10 cellular contexts compared by ENCODE assay signal in the genomic region with DNA sequence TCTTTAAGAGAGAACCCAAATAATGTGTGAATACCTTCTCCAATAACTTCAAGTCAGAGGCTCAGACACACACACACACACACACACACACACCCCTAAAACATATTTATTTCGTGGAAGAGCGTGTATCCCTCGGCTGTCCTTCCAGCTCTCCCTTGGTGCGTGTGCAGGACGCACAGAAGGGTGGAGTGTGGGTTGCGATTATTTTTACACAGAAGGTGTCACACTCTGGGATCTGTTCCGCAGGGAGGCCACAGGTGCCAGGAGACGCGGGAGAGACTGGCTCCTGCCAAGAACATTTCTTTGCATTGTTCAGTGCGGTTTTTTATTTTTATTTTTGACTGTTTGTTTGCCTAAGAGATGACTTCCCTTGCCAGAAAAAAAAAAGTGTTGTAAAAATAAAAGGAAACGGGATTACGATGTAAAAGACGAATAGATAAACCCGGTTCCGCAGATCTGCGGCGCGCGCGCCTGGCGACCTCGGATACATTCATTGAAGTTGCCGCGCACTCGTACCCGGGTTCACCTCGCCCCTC. TPM values are rescaled to one million over a fixed set of nuclear protein-coding genes. Genes with fewer than 3 reads are reported as not detected.
DNase-seq lines count a peak whose midpoint lies in the region; ATAC-seq, FAIRE-seq and TF ChIP-seq lines count a peak whose summit lies in the region.
"Had no signal": no experiment of that assay in that cellular context is flagged by ENCODE, and none has a peak within 500 bp of the region (broad histone marks: within the 10 kb centered on the region; RNA-seq: fewer than 3 reads in every experiment).

No MANE protein-coding gene starts in this region.

- H3K4me1 Mint-ChIP-seq in brain (peaks cover 31% of the 10 kb centered on the region), naive B cell (peaks cover 25 to 33% (median 31%) of the 10 kb centered on the region in 3 donors)

- no peak overlapping the region for H3K27ac Mint-ChIP-seq in brain
- peak overlapping the region in 1 of 6 donors; percentile 27 for H3K27ac Mint-ChIP-seq in naive B cell

- FAIRE-seq in A549 (lab: Jason Lieb, UNC): no peak
- FAIRE-seq: colon had no signal

- H3K9me3 Mint-ChIP-seq in brain (peaks cover 0 to 7% (median 2%) of the 10 kb centered on the region in 5 experiments), naive B cell (peaks cover 0 to 10% (median 2%) of the 10 kb centered on the region in 7 donors)

- peaks cover 3% of the 10 kb centered on the region; the same call in 1 of the 3 replicates for H3K9me3 ChIP-seq in A549
- H3K9me3 ChIP-seq: transverse colon had no signal

- H3K4me1 ChIP-seq in A549: peaks cover 11% of the 10 kb centered on the region; the same call in 2 of the 3 replicates

- DNase-seq in A549 (ENCODE audit: low read depth in 1 of 2, low spot score in 1 of 2): no peak
- DNase-seq in GM20000 (ENCODE audit: low spot score): peak; percentile 25
- DNase-seq in naive B cell: no peak
- DNase-seq in NCI-H2107 treated with DMSO at 0.1 percent for 48 hours (lab: John Stamatoyannopoulos, UW; ENCODE audit: unreplicated experiment): no peak
- no peak for DNase-seq in posterior vena cava (ENCODE audit: low spot score)
- DNase-seq in AG08396 (ENCODE audit: low spot score): no peak

- CTCF ChIA-PET in A549 (lab: Yijun Ruan, JAX): no interaction called here

- no peak for TF ChIP-seq RAD21 in A549 (conservative IDR thresholded peaks at IDR 0.05 in 1 of 2, IDR thresholded peaks at IDR 0.05 in 1 of 2)

- TF ChIP-seq EP300 in A549 (IDR thresholded peaks at IDR 0.05): no peak

- no peak overlapping the region for H3K4me3 ChIP-seq in A549

- peaks cover 100% of the 10 kb centered on the region for H3K27me3 Mint-ChIP-seq in brain
- peaks cover 61 to 93% (median 80%) of the 10 kb centered on the region in 3 donors for H3K27me3 Mint-ChIP-seq in naive B cell

- WGBS in A549 (ENCODE audit: missing lambda C conversion rate): 95% methylated on average over 27 of the region's 27 CpGs

- TF ChIP-seq CTCF in A549 (IDR thresholded peaks at IDR 0.05) (no peak), GM20000 (IDR thresholded peaks at IDR 0.05; ENCODE audit: extremely low read depth, missing control alignments) (no peak), brain (conservative IDR thresholded peaks at IDR 0.05) (peak in 1 of 2 experiments; percentile 20)

- ATAC-seq in A549 (no peak), naive B cell (ENCODE audit: low read depth in 2 of 2) (no peak), GM19035 (IDR thresholded peaks at IDR 0.05; ENCODE audit: unreplicated experiment) (no peak)

- H3K4me3 Mint-ChIP-seq in brain (peak overlapping the region; percentile 80 to 89 (median 85)), naive B cell (peak overlapping the region; percentile 35 to 92 (median 82))

- H3K27ac ChIP-seq in A549: no peak overlapping the region
- H3K27ac ChIP-seq: transverse colon had no signal

- intact Hi-C loops in posterior vena cava (cut with DNase I): no loop called here

- POLR2A ChIA-PET in A549 (lab: Yijun Ruan, JAX): no interaction called here

- TF ChIP-seq POLR2A in A549 (IDR thresholded peaks at IDR 0.05; ENCODE audit: low read length): no peak

- no peaks in the 10 kb centered on the region for H3K36me3 Mint-ChIP-seq in brain
- H3K36me3 Mint-ChIP-seq in naive B cell: peaks cover 0 to 15% of the 10 kb centered on the region in 2 donors

- peak overlapping the region; percentile 83; the same call in 2 of the 3 replicates for H3K4me2 ChIP-seq in A549

TF ChIP-seq in A549, 52 proteins besides CTCF, POLR2A, EP300 and RAD21 (continues in another document):
- no peak for TF ChIP-seq RCOR1 (IDR thresholded peaks at IDR 0.05; ENCODE audit: low read depth, low read length)
- TF ChIP-seq RNF2 (IDR thresholded peaks at IDR 0.05; ENCODE audit: borderline replicate concordance, low read depth): no peak
- TF ChIP-seq CBX8 (IDR thresholded peaks at IDR 0.05): no peak
- TF ChIP-seq CEBPB (IDR thresholded peaks at IDR 0.05): no peak
- no peak for TF ChIP-seq ZC3H11A (IDR thresholded peaks at IDR 0.05)
- no peak for TF ChIP-seq HDAC2 (IDR thresholded peaks at IDR 0.05)
- TF ChIP-seq EHF (CRISPR knock-in tag; IDR thresholded peaks at IDR 0.05): no peak
- TF ChIP-seq TFCP2L1 (CRISPR knock-in tag; IDR thresholded peaks at IDR 0.05): no peak
- no peak for TF ChIP-seq NPAS2 (CRISPR knock-in tag; IDR thresholded peaks at IDR 0.05; ENCODE audit: borderline replicate concordance)
- no peak for TF ChIP-seq CHD4 (IDR thresholded peaks at IDR 0.05; ENCODE audit: borderline replicate concordance)
- TF ChIP-seq CBX2 (IDR thresholded peaks at IDR 0.05; ENCODE audit: borderline replicate concordance, low read depth): no peak
- TF ChIP-seq ESRRA (IDR thresholded peaks at IDR 0.05; ENCODE audit: borderline replicate concordance, low read length): no peak
- TF ChIP-seq, protein P1, sequence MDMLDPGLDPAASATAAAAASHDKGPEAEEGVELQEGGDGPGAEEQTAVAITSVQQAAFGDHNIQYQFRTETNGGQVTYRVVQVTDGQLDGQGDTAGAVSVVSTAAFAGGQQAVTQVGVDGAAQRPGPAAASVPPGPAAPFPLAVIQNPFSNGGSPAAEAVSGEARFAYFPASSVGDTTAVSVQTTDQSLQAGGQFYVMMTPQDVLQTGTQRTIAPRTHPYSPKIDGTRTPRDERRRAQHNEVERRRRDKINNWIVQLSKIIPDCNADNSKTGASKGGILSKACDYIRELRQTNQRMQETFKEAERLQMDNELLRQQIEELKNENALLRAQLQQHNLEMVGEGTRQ (IDR thresholded peaks at IDR 0.05): no peak
- TF ChIP-seq HOXB13 (CRISPR knock-in tag; IDR thresholded peaks at IDR 0.05; ENCODE audit: low read depth): no peak
- TF ChIP-seq FOXS1 (CRISPR knock-in tag; IDR thresholded peaks at IDR 0.05): no peak
- TF ChIP-seq, protein P2, sequence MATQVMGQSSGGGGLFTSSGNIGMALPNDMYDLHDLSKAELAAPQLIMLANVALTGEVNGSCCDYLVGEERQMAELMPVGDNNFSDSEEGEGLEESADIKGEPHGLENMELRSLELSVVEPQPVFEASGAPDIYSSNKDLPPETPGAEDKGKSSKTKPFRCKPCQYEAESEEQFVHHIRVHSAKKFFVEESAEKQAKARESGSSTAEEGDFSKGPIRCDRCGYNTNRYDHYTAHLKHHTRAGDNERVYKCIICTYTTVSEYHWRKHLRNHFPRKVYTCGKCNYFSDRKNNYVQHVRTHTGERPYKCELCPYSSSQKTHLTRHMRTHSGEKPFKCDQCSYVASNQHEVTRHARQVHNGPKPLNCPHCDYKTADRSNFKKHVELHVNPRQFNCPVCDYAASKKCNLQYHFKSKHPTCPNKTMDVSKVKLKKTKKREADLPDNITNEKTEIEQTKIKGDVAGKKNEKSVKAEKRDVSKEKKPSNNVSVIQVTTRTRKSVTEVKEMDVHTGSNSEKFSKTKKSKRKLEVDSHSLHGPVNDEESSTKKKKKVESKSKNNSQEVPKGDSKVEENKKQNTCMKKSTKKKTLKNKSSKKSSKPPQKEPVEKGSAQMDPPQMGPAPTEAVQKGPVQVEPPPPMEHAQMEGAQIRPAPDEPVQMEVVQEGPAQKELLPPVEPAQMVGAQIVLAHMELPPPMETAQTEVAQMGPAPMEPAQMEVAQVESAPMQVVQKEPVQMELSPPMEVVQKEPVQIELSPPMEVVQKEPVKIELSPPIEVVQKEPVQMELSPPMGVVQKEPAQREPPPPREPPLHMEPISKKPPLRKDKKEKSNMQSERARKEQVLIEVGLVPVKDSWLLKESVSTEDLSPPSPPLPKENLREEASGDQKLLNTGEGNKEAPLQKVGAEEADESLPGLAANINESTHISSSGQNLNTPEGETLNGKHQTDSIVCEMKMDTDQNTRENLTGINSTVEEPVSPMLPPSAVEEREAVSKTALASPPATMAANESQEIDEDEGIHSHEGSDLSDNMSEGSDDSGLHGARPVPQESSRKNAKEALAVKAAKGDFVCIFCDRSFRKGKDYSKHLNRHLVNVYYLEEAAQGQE (IDR thresholded peaks at IDR 0.05): no peak

RNA-seq across cellular contexts. Expression of a gene that starts 11.9 kb away (rescaled TPM):
- polyA plus RNA-seq in A549 (2011; rRNA removed) (1.6 and 1.8 TPM in 2 replicates), A549 (2017; fragmentation: RNase III; extraction: RNeasy Plus Mini Kit Qiagen cat#74134 plus additional on column Dnase treatment) (2.1 to 3.6 TPM (median 3.3 TPM) in 3 replicates), brain (ENCODE audit: insufficient read depth, low read depth, low replicate concordance) (6.8 TPM), naive B cell (ENCODE audit: low read depth in 6 of 6) (not detected)
- polyA plus RNA-seq in A549 (2012; cell fraction: cytosol; rRNA removed): 2.8 and 4.6 TPM in 2 replicates
- 11.1 and 11.3 TPM in 2 replicates for polyA plus RNA-seq in A549 (2012; cell fraction: nucleus; rRNA removed)
- polyA minus RNA-seq in A549 (2011; rRNA and poly(A)+ RNA removed): 0.78 and 0.87 TPM in 2 replicates
- total RNA-seq in posterior vena cava: 1 to 10 TPM in 1 of 2 donors, under 1 TPM in 1; 0.57 to 1.4 TPM
- total RNA-seq: transverse colon had no signal

RNA-seq across cellular contexts. Expression of a gene that starts 47.2 kb away (rescaled TPM):
- 1.9 and 3.2 TPM in 2 replicates for polyA plus RNA-seq in A549 (2011; rRNA removed)
- 2.1 and 2.2 TPM in 2 replicates for polyA plus RNA-seq in A549 (2012; cell fraction: cytosol; rRNA removed)
- polyA plus RNA-seq in A549 (2012; cell fraction: nucleus; rRNA removed): 25.8 and 27.3 TPM in 2 replicates
- 2.5 to 2.8 TPM (median 2.7 TPM) in 3 replicates for polyA plus RNA-seq in A549 (2017; fragmentation: RNase III; extraction: RNeasy Plus Mini Kit Qiagen cat#74134 plus additional on column Dnase treatment)
- 0.58 and 3.0 TPM in 2 replicates for polyA minus RNA-seq in A549 (2011; rRNA and poly(A)+ RNA removed)
- 2.4 TPM for polyA plus RNA-seq in brain (ENCODE audit: insufficient read depth, low read depth, low replicate concordance)
- polyA plus RNA-seq in naive B cell (ENCODE audit: low read depth in 6 of 6): not detected
- 1 to 10 TPM in 1 of 2 donors, under 1 TPM in 1; 0.48 to 1.4 TPM for total RNA-seq in posterior vena cava
- total RNA-seq: transverse colon had no signal

RNA-seq across cellular contexts. Expression of a gene that starts 52.8 kb away (rescaled TPM):
- polyA plus RNA-seq in A549 (2011; rRNA removed) (0.05 TPM in 1 of 2 replicates, not detected in the other), A549 (2017; fragmentation: RNase III; extraction: RNeasy Plus Mini Kit Qiagen cat#74134 plus additional on column Dnase treatment) (0.04 TPM in 1 of 3 replicates, not detected in the others), brain (ENCODE audit: insufficient read depth, low read depth, low replicate concordance) (0.39 TPM), naive B cell (ENCODE audit: low read depth in 6 of 6) (not detected)
- polyA plus RNA-seq in A549 (2012; cell fraction: cytosol; rRNA removed): 0.03 TPM in 1 of 2 replicates, not detected in the other
- not detected in 2 replicates for polyA plus RNA-seq in A549 (2012; cell fraction: nucleus; rRNA removed)
- not detected in 2 replicates for polyA minus RNA-seq in A549 (2011; rRNA and poly(A)+ RNA removed)
- total RNA-seq in posterior vena cava: under 1 TPM in 1 of 2 donors, not detected in 1; 0.42 TPM
